24 cellular contexts compared by ENCODE assay signal in genomic region chr11:116173506-116173905, GRCh38.
DNase-seq lines count a peak whose midpoint lies in the region; ATAC-seq and TF ChIP-seq lines count a peak whose summit lies in the region.
"Had no signal": no experiment of that assay in that cellular context is flagged by ENCODE, and none has a peak within 500 bp of the region (broad histone marks: within the 10 kb centered on the region; RNA-seq: fewer than 3 reads in every experiment).

No MANE protein-coding gene starts in this region.

- H3K27ac ChIP-seq in H9 (ENCODE audit: insufficient read length, low read depth, low read length): no peak overlapping the region
- H3K27ac ChIP-seq: HL-60, KMS-11, PC-9, SJSA1 had no signal

- no peak overlapping the region for H4K8ac ChIP-seq in H9 (replicated peaks; ENCODE audit: insufficient read length, low read depth, low read length)

- intact Hi-C loops in activated T-helper 1 cell treated with anti-CD3 and anti-CD28 coated beads, Interleukin-12 subunit alpha, Interleukin-12 subunit beta, Interleukin-2, Interleukin-4 antibody, amounts not matched to agents 30 ng/mL and 10 ng/mL and 1 ng/mL, durations not matched to agents 14 hours and 24 hours and 36 hours (cut with micrococcal nuclease): no loop called here

- H3K23me2 ChIP-seq in H9 (ENCODE audit: insufficient read length, low read depth, low read length, poor library complexity, severe bottlenecking): no peaks in the 10 kb centered on the region

- WGBS in H9 (ENCODE audit: extremely low coverage, insufficient read length, low lambda C conversion rate): no CpG with 5 or more reads among the region's 4 CpGs

- DNase-seq in H9 (no peak), glutamatergic neuron (no peak), osteocyte (ENCODE audit: extremely low spot score, unreplicated experiment) (peak; percentile 13), globus pallidus (ENCODE audit: low spot score) (no peak)
- DNase-seq in activated T-cell treated with anti-CD3 and anti-CD28 coated beads, Interleukin-2, amount 50 U/mL, for 4 hours: no peak
- no peak for DNase-seq in activated T-helper 1 cell treated with anti-CD3 and anti-CD28 coated beads, Interleukin-12 subunit alpha, Interleukin-12 subunit beta, Interleukin-2, Interleukin-4 antibody, amounts not matched to agents 30 ng/mL and 10 ng/mL and 1 ng/mL, durations not matched to agents 14 hours and 24 hours and 36 hours (ENCODE audit: low spot score)
- DNase-seq: C1 segment of cervical spinal cord; CD4-positive, alpha-beta memory T cell; COR-L47; DMS 273 treated with DMSO at 0.1 percent for 48 hours; DND-41; MM.1S; NCI-H1694; NCI-H2029 treated with DMSO at 0.1 percent for 48 hours; NCI-H748 treated with DMSO at 0.1 percent for 48 hours; NK-92 treated with Interleukin-12 subunit alpha and Interleukin-12 subunit beta, amount 100 ng/mL, for 24 hours; Right ventricle myocardium superior; RPMI8226 had no signal

- no peak overlapping the region for H3K14ac ChIP-seq in H9 (ENCODE audit: insufficient read depth, low read length)

- H3K4me3 Mint-ChIP-seq in H9: no peak overlapping the region
- H3K4me3 Mint-ChIP-seq in brain: no peak overlapping the region
- H3K4me3 Mint-ChIP-seq in glutamatergic neuron (ENCODE audit: unreplicated experiment): no peak overlapping the region
- no peak overlapping the region for H3K4me3 Mint-ChIP-seq in osteocyte (ENCODE audit: unreplicated experiment)
- no peak overlapping the region for H3K4me3 Mint-ChIP-seq in activated T-cell treated with anti-CD3 and anti-CD28 coated beads, Interleukin-2, amount 50 U/mL, for 4 hours
- no peak overlapping the region for H3K4me3 Mint-ChIP-seq in activated T-helper 1 cell treated with anti-CD3 and anti-CD28 coated beads, Interleukin-12 subunit alpha, Interleukin-12 subunit beta, Interleukin-2, Interleukin-4 antibody, amounts not matched to agents 30 ng/mL and 10 ng/mL and 1 ng/mL, durations not matched to agents 14 hours and 24 hours and 36 hours
- H3K4me3 Mint-ChIP-seq: CD4-positive, alpha-beta memory T cell; IgD-negative memory B cell had no signal

- H3K4ac ChIP-seq in H9 (ENCODE audit: low read depth, low read length): no peak overlapping the region

- no peaks in the 10 kb centered on the region for H3K9me3 ChIP-seq in H9 (ENCODE audit: control insufficient read depth, low read depth, low read length)
- H3K9me3 ChIP-seq: SJSA1 had no signal

- H3K27me3 Mint-ChIP-seq in H9 (ENCODE audit: low read depth) (peaks cover 2% of the 10 kb centered on the region; the same call in 1 of the 2 replicates), brain (peaks cover 4% of the 10 kb centered on the region), glutamatergic neuron (ENCODE audit: unreplicated experiment) (peaks cover 7% of the 10 kb centered on the region), osteocyte (ENCODE audit: unreplicated experiment) (peaks cover 17% of the 10 kb centered on the region)
- H3K27me3 Mint-ChIP-seq in activated T-cell treated with anti-CD3 and anti-CD28 coated beads, Interleukin-2, amount 50 U/mL, for 4 hours (ENCODE audit: low read depth): peaks cover 2% of the 10 kb centered on the region
- H3K27me3 Mint-ChIP-seq in activated T-helper 1 cell treated with anti-CD3 and anti-CD28 coated beads, Interleukin-12 subunit alpha, Interleukin-12 subunit beta, Interleukin-2, Interleukin-4 antibody, amounts not matched to agents 30 ng/mL and 10 ng/mL and 1 ng/mL, durations not matched to agents 14 hours and 24 hours and 36 hours (ENCODE audit: insufficient read depth): no peaks in the 10 kb centered on the region

- ATAC-seq in activated T-cell treated with anti-CD3 and anti-CD28 coated beads, Interleukin-2, amount 50 U/mL, for 4 hours: no peak

- no peak overlapping the region for H2AFZ ChIP-seq in H9 (ENCODE audit: low read length)
- H2AFZ ChIP-seq: PC-9 had no signal

- no peak overlapping the region for H2BK15ac ChIP-seq in H9 (ENCODE audit: low read depth, low read length)

- no peak overlapping the region for H3K9ac ChIP-seq in H9 (ENCODE audit: extremely low read depth, insufficient read length, low read length)
- H3K9ac ChIP-seq: KMS-11 had no signal

- H3K4me1 ChIP-seq in H9 (ENCODE audit: insufficient read depth, low read length): peaks cover 6% of the 10 kb centered on the region; the same call in 1 of the 2 replicates
- H3K4me1 ChIP-seq: SJSA1 had no signal

- H2AK5ac ChIP-seq in H9 (ENCODE audit: insufficient read length, low read length): no peak overlapping the region

- TF ChIP-seq CTCF in H9 (conservative IDR thresholded peaks at IDR 0.05) (no peak), brain (conservative IDR thresholded peaks at IDR 0.05) (no peak), glutamatergic neuron (IDR thresholded peaks at IDR 0.05; ENCODE audit: partially characterized antibody, unreplicated experiment) (no peak), osteocyte (IDR thresholded peaks at IDR 0.05) (no peak)

- H4K20me1 ChIP-seq in H9 (ENCODE audit: control insufficient read depth, insufficient read depth, insufficient read length): no peaks in the 10 kb centered on the region

- H3K79me1 ChIP-seq in H9 (ENCODE audit: insufficient read depth, low read depth, low read length, poor library complexity, severe bottlenecking): no peaks in the 10 kb centered on the region

- H3K27me3 ChIP-seq in H9 (ENCODE audit: insufficient read depth, low read length): no peaks in the 10 kb centered on the region; the same call in 1 of the 2 replicates
- H3K27me3 ChIP-seq: SJSA1 had no signal

- peaks cover 41 to 49% of the 10 kb centered on the region in 2 experiments for H3K4me1 Mint-ChIP-seq in H9
- H3K4me1 Mint-ChIP-seq in brain: peaks cover 63% of the 10 kb centered on the region
- H3K4me1 Mint-ChIP-seq in glutamatergic neuron (ENCODE audit: low read depth, unreplicated experiment): peaks cover 51% of the 10 kb centered on the region
- H3K4me1 Mint-ChIP-seq in osteocyte (ENCODE audit: unreplicated experiment): no peaks in the 10 kb centered on the region
- H3K4me1 Mint-ChIP-seq in activated T-cell treated with anti-CD3 and anti-CD28 coated beads, Interleukin-2, amount 50 U/mL, for 4 hours (ENCODE audit: low read depth): no peaks in the 10 kb centered on the region
- H3K4me1 Mint-ChIP-seq in activated T-helper 1 cell treated with anti-CD3 and anti-CD28 coated beads, Interleukin-12 subunit alpha, Interleukin-12 subunit beta, Interleukin-2, Interleukin-4 antibody, amounts not matched to agents 30 ng/mL and 10 ng/mL and 1 ng/mL, durations not matched to agents 14 hours and 24 hours and 36 hours (ENCODE audit: low read depth): no peaks in the 10 kb centered on the region

- no peak overlapping the region for H3K4me2 ChIP-seq in H9 (ENCODE audit: insufficient read depth, insufficient read length, low read length)
- H3K4me2 ChIP-seq: KMS-11, PC-9 had no signal

- no peak overlapping the region for H3T11ph ChIP-seq in H9 (ENCODE audit: low read length)

- H3K36me3 Mint-ChIP-seq in H9 (ENCODE audit: insufficient read depth in 1 of 3, low read depth in 3 of 3): no peaks in the 10 kb centered on the region
- no peaks in the 10 kb centered on the region for H3K36me3 Mint-ChIP-seq in brain
- no peaks in the 10 kb centered on the region for H3K36me3 Mint-ChIP-seq in glutamatergic neuron (ENCODE audit: unreplicated experiment)
- H3K36me3 Mint-ChIP-seq in osteocyte (ENCODE audit: unreplicated experiment): no peaks in the 10 kb centered on the region
- no peaks in the 10 kb centered on the region for H3K36me3 Mint-ChIP-seq in activated T-cell treated with anti-CD3 and anti-CD28 coated beads, Interleukin-2, amount 50 U/mL, for 4 hours (ENCODE audit: insufficient read depth)
- no peaks in the 10 kb centered on the region for H3K36me3 Mint-ChIP-seq in activated T-helper 1 cell treated with anti-CD3 and anti-CD28 coated beads, Interleukin-12 subunit alpha, Interleukin-12 subunit beta, Interleukin-2, Interleukin-4 antibody, amounts not matched to agents 30 ng/mL and 10 ng/mL and 1 ng/mL, durations not matched to agents 14 hours and 24 hours and 36 hours (ENCODE audit: low read depth)
- H3K36me3 Mint-ChIP-seq: CD4-positive, alpha-beta memory T cell; IgD-negative memory B cell had no signal

- H3K27ac Mint-ChIP-seq in H9 (no peak overlapping the region), brain (peak overlapping the region in 3 of 5 experiments; percentile 90 to 93 (median 92)), glutamatergic neuron (ENCODE audit: unreplicated experiment) (peak overlapping the region; percentile 39), osteocyte (ENCODE audit: unreplicated experiment) (no peak overlapping the region)
- H3K27ac Mint-ChIP-seq in activated T-helper 1 cell treated with anti-CD3 and anti-CD28 coated beads, Interleukin-12 subunit alpha, Interleukin-12 subunit beta, Interleukin-2, Interleukin-4 antibody, amounts not matched to agents 30 ng/mL and 10 ng/mL and 1 ng/mL, durations not matched to agents 14 hours and 24 hours and 36 hours: no peak overlapping the region
- H3K27ac Mint-ChIP-seq: CD4-positive, alpha-beta memory T cell; IgD-negative memory B cell had no signal

- no peaks in the 10 kb centered on the region for H3K9me3 Mint-ChIP-seq in H9
- H3K9me3 Mint-ChIP-seq in brain: peaks cover 0 to 2% (median 0%) of the 10 kb centered on the region in 5 experiments
- H3K9me3 Mint-ChIP-seq in glutamatergic neuron (ENCODE audit: unreplicated experiment): peaks cover 4% of the 10 kb centered on the region
- H3K9me3 Mint-ChIP-seq in osteocyte (ENCODE audit: unreplicated experiment): no peaks in the 10 kb centered on the region
- H3K9me3 Mint-ChIP-seq in activated T-cell treated with anti-CD3 and anti-CD28 coated beads, Interleukin-2, amount 50 U/mL, for 4 hours: no peaks in the 10 kb centered on the region
- H3K9me3 Mint-ChIP-seq in activated T-helper 1 cell treated with anti-CD3 and anti-CD28 coated beads, Interleukin-12 subunit alpha, Interleukin-12 subunit beta, Interleukin-2, Interleukin-4 antibody, amounts not matched to agents 30 ng/mL and 10 ng/mL and 1 ng/mL, durations not matched to agents 14 hours and 24 hours and 36 hours: no peaks in the 10 kb centered on the region
- H3K9me3 Mint-ChIP-seq: IgD-negative memory B cell had no signal

- H4K91ac ChIP-seq in H9 (ENCODE audit: insufficient read length, low read depth, low read length): no peak overlapping the region

- no peak overlapping the region for H4K5ac ChIP-seq in H9 (ENCODE audit: insufficient read length, low read depth, low read length)

- H2BK12ac ChIP-seq in H9 (ENCODE audit: insufficient read length, low read depth, low read length): no peak overlapping the region

- no peak overlapping the region for H3K18ac ChIP-seq in H9 (ENCODE audit: insufficient read length, low read depth, low read length)

- H2BK120ac ChIP-seq in H9 (ENCODE audit: low read depth, low read length, poor library complexity, severe bottlenecking): no peak overlapping the region

- H3K56ac ChIP-seq in H9 (ENCODE audit: insufficient read length, low read depth, low read length): peak overlapping the region; percentile 33

- no peaks in the 10 kb centered on the region for H3K79me2 ChIP-seq in H9 (ENCODE audit: insufficient read depth, low read length)

- no peak overlapping the region for H2BK5ac ChIP-seq in H9 (ENCODE audit: insufficient read length, low read length)

- H2BK20ac ChIP-seq in H9 (ENCODE audit: low read depth, low read length, poor library complexity, severe bottlenecking): no peak overlapping the region

- no peak overlapping the region for H3K23ac ChIP-seq in H9 (ENCODE audit: insufficient read length, low read depth, low read length)

Comparison
In these comparisons a context has a peak if more than half of its experiments do, and no peak if none do; other contexts are left out.
1. H3K27ac Mint-ChIP-seq: peak in brain (3 of 5) and glutamatergic neuron (single experiment); none in H9 (0 of 3), osteocyte (single experiment) and activated T-helper 1 cell treated with anti-CD3 and anti-CD28 coated beads, Interleukin-12 subunit alpha, Interleukin-12 subunit beta, Interleukin-2, Interleukin-4 antibody, amounts not matched to agents 30 ng/mL and 10 ng/mL and 1 ng/mL, durations not matched to agents 14 hours and 24 hours and 36 hours (single experiment).